Comparison of ENCODE assay signal across 8 cellular contexts in the genomic region with DNA sequence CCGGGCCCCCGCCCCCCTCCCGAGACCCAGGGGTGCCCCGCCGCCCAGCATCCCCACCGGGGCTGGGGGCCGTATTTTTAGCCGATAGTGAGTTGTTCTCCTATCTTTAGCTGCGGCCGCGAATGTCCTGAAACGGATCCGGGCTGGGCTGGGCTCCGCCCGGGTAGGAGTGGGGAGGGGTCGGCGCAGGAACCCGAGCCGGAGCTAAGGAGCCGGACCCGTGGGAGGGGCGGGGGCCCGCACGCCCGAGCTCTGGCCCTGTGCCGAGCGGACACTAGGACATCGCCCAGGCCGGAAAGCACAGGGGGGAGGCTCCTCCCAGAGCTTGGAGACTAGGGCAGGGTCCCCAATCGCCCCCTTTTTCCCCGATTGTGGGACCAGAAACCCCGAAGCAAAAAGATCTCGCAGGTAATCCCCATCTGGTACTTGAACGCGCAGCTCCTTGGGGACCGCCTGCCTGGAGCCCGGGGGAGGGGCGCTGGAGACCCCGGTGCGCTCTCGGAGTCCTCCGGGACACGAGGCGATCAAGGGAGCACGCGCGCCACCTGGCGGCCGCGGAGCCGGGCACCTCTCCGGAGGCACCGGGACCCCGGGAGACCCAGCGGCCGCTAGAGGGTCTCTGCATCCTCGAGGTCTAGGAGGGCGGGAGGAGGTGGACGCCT. TPM values are rescaled to one million over a fixed set of nuclear protein-coding genes. Genes with fewer than 3 reads are reported as not detected.
DNase-seq lines count a peak whose midpoint lies in the region; ATAC-seq and TF ChIP-seq lines count a peak whose summit lies in the region.

No MANE protein-coding gene starts in this region.

- H3K27me3 Mint-ChIP-seq in Caco-2 (ENCODE audit: insufficient read depth, unreplicated experiment): no peaks in the 10 kb centered on the region
- no peaks in the 10 kb centered on the region; the same call in none of the 2 replicates for H3K27me3 Mint-ChIP-seq in HFFc6 (ENCODE audit: insufficient read depth)
- peaks cover 5% of the 10 kb centered on the region for H3K27me3 Mint-ChIP-seq in activated CD4-positive, alpha-beta T cell treated with anti-CD3 and anti-CD28 coated beads for 36 hours

- POLR2A ChIA-PET in Caco-2 (lab: Charles Lee): interaction anchor here (1.3 to 3.1 kb wide), 4 partner anchors 10 to 53 kb away, joined by 8 to 81 read pairs (median 14); partner anchors contain the start of gene POLA2
- POLR2A ChIA-PET in activated CD4-positive, alpha-beta T cell treated with anti-CD3 and anti-CD28 coated beads for 36 hours (lab: Charles Lee): interaction anchor here (1.0 to 1.4 kb wide), 5 partner anchors 15 to 193 kb away, joined by 3 to 6 read pairs (median 5); partner anchors contain the start of genes FAU, MRPL49 and POLA2

- H3K36me3 Mint-ChIP-seq in Caco-2 (ENCODE audit: insufficient read depth, unreplicated experiment): peaks cover 44% of the 10 kb centered on the region
- peaks cover under 1% of the 10 kb centered on the region; the same call in 1 of the 2 replicates for H3K36me3 Mint-ChIP-seq in HFFc6 (ENCODE audit: low read depth)
- no peaks in the 10 kb centered on the region for H3K36me3 Mint-ChIP-seq in activated CD4-positive, alpha-beta T cell treated with anti-CD3 and anti-CD28 coated beads for 36 hours (ENCODE audit: low read depth)

- peak; percentile 98 to 99 for TF ChIP-seq CTCF in Caco-2 (IDR thresholded peaks at IDR 0.05; ENCODE audit: insufficient read depth in 1 of 2, low read depth in 1 of 2, low read length in 1 of 2, severe bottlenecking in 1 of 2, unreplicated experiment in 1 of 2)
- peak; percentile 99 for TF ChIP-seq CTCF in HFFc6 (IDR thresholded peaks at IDR 0.05)

- H3K9me3 Mint-ChIP-seq in Caco-2 (ENCODE audit: unreplicated experiment) (no peaks in the 10 kb centered on the region), HFFc6 (no peaks in the 10 kb centered on the region)
- no peaks in the 10 kb centered on the region for H3K9me3 Mint-ChIP-seq in activated CD4-positive, alpha-beta T cell treated with anti-CD3 and anti-CD28 coated beads for 36 hours (ENCODE audit: low read depth)

- H3K4me3 Mint-ChIP-seq in Caco-2 (ENCODE audit: unreplicated experiment) (peak overlapping the region; percentile 81), HFFc6 (peak overlapping the region; percentile 97)
- H3K4me3 Mint-ChIP-seq in activated CD4-positive, alpha-beta T cell treated with anti-CD3 and anti-CD28 coated beads for 36 hours: peak overlapping the region; percentile 73

- intact Hi-C loops in Caco-2 (cut with micrococcal nuclease; ENCODE audit: unreplicated experiment): loop anchor here (1.0 kb wide), 2 partner anchors 15 to 40 kb away; no protein-coding TSS in a partner anchor
- intact Hi-C loops in activated CD4-positive, alpha-beta T cell treated with anti-CD3 and anti-CD28 coated beads for 36 hours (cut with DNase I, micrococcal nuclease): loop anchor here (1.0 to 5.0 kb wide), 10 partner anchors 18 to 303 kb away; partner anchors contain the start of genes ARL2 (in 1 of the 2), DPF2 (in 1 of the 2), POLA2 (in 1 of the 2) and SYVN1 (in 1 of the 2)

- H3K4me1 Mint-ChIP-seq in Caco-2 (ENCODE audit: low read depth, unreplicated experiment) (peaks cover 28% of the 10 kb centered on the region), HFFc6 (ENCODE audit: low read depth) (peaks cover 48% of the 10 kb centered on the region)
- peaks cover 11% of the 10 kb centered on the region for H3K4me1 Mint-ChIP-seq in activated CD4-positive, alpha-beta T cell treated with anti-CD3 and anti-CD28 coated beads for 36 hours

- H3K9me3 ChIP-seq in Caco-2: no peaks in the 10 kb centered on the region

- H3K4me3 ChIP-seq in Caco-2 (ENCODE audit: low read depth, low read length): peak overlapping the region; percentile 99

- H3K4me1 ChIP-seq in Caco-2: peaks cover 33% of the 10 kb centered on the region

- no peaks in the 10 kb centered on the region for H3K27me3 ChIP-seq in Caco-2 (replicated peaks; ENCODE audit: control insufficient read depth, insufficient read depth, low read length)

- peaks cover 4% of the 10 kb centered on the region for H3K36me3 ChIP-seq in Caco-2 (ENCODE audit: control insufficient read depth, insufficient read depth, low read length)

- H3K27ac Mint-ChIP-seq in Caco-2 (ENCODE audit: unreplicated experiment) (peak overlapping the region; percentile 80), HFFc6 (peak overlapping the region; percentile 95)
- no peak overlapping the region for H3K27ac Mint-ChIP-seq in activated CD4-positive, alpha-beta T cell treated with anti-CD3 and anti-CD28 coated beads for 36 hours

- ATAC-seq in activated CD4-positive, alpha-beta T cell treated with anti-CD3 and anti-CD28 coated beads for 36 hours: peak; percentile 67
- ATAC-seq in GM21367 (IDR thresholded peaks at IDR 0.05; ENCODE audit: unreplicated experiment): no peak

- BruUV-seq in Caco-2 (replicated peaks; lab: Mats Ljungman, UMichigan): no TSS peak

- CTCF ChIA-PET in Caco-2 (lab: Charles Lee): interaction anchor here (0.7 to 6.5 kb wide), 22 partner anchors 9 to 180 kb away, joined by 3 to 337 read pairs (median 4); partner anchors contain the start of genes DPF2 and POLA2
- CTCF ChIA-PET in activated CD4-positive, alpha-beta T cell treated with anti-CD3 and anti-CD28 coated beads for 36 hours (lab: Charles Lee): interaction anchor here (0.6 to 4.3 kb wide), 31 partner anchors 10 to 641 kb away, joined by 3 to 87 read pairs (median 5); partner anchors contain the start of genes DPF2 and POLA2

- DNase-seq in Caco-2 (peak; percentile 87 to 94), HFFc6 (peak; percentile 45), NCI-H345 (lab: John Stamatoyannopoulos, UW) (peak; percentile 81), cerebellum (ENCODE audit: low spot score) (peak; percentile 73), kidney glomerular epithelial cell (lab: John Stamatoyannopoulos, UW) (peak; percentile 70)
- DNase-seq in activated CD4-positive, alpha-beta T cell treated with anti-CD3 and anti-CD28 coated beads for 36 hours: peak; percentile 91
- peak; percentile 70 to 79 (median 72) for DNase-seq in stimulated activated CD4-positive, alpha-beta T cell treated with anti-CD3 and anti-CD28 coated beads, Interleukin-1b, Interleukin-23, amount 100 ng/mL, for 24 hours (ENCODE audit: low read depth in 4 of 4, low spot score in 1 of 4)

RNA-seq across cellular contexts. Expression of gene CDC42EP2, which starts 0.7 kb away (rescaled TPM):
- 38.0 and 40.7 TPM in 2 replicates for total RNA-seq in Caco-2 (2022)
- total RNA-seq in HFFc6 (2021; fragmentation: NEBNext Ultra II Directional; extraction: Animal tissue kit (Norgen Biotek cat#: 25700)): 10 to 100 TPM; 19.0 to 35.3 (median 22.6) TPM
- total RNA-seq in activated CD4-positive, alpha-beta T cell treated with anti-CD3 and anti-CD28 coated beads for 36 hours: under 1 TPM; 0.91 to 0.93 TPM
- 10.1 TPM for total RNA-seq in cerebellum

RNA-seq across cellular contexts. Expression of gene DPF2, which starts 18.3 kb away (rescaled TPM):
- total RNA-seq in Caco-2 (2022) (64.2 and 65.3 TPM in 2 replicates), cerebellum (34.0 TPM)
- total RNA-seq in HFFc6 (2021; fragmentation: NEBNext Ultra II Directional; extraction: Animal tissue kit (Norgen Biotek cat#: 25700)): 10 to 100 TPM; 55.4 to 64.3 (median 61.7) TPM
- total RNA-seq in activated CD4-positive, alpha-beta T cell treated with anti-CD3 and anti-CD28 coated beads for 36 hours: 10 to 100 TPM; 67.5 to 69.0 TPM

RNA-seq across cellular contexts. Expression of gene TIGD3, which starts 39.2 kb away (rescaled TPM):
- total RNA-seq in Caco-2 (2022) (3.0 and 3.2 TPM in 2 replicates), cerebellum (2.5 TPM)
- under 1 TPM in 2 of 6 experiments, not detected in 4; 0.12 to 0.13 TPM for total RNA-seq in HFFc6 (2021; fragmentation: NEBNext Ultra II Directional; extraction: Animal tissue kit (Norgen Biotek cat#: 25700))
- total RNA-seq in activated CD4-positive, alpha-beta T cell treated with anti-CD3 and anti-CD28 coated beads for 36 hours: 1 to 10 TPM in 1 of 2 experiments, under 1 TPM in 1; 0.58 to 1.1 TPM

RNA-seq across cellular contexts. Expression of gene POLA2, which starts 53.6 kb away (rescaled TPM):
- total RNA-seq in Caco-2 (2022) (23.2 and 25.3 TPM in 2 replicates), cerebellum (5.6 TPM)
- total RNA-seq in HFFc6 (2021; fragmentation: NEBNext Ultra II Directional; extraction: Animal tissue kit (Norgen Biotek cat#: 25700)): 10 to 100 TPM in 5 of 6 experiments, 1 to 10 TPM in 1; 8.6 to 18.3 (median 15.3) TPM
- total RNA-seq in activated CD4-positive, alpha-beta T cell treated with anti-CD3 and anti-CD28 coated beads for 36 hours: 10 to 100 TPM; 63.1 to 83.3 TPM
